21 cellular contexts compared by ENCODE assay signal in genomic region chr10:15147594-15148392, GRCh38. TPM values are rescaled to one million over a fixed set of nuclear protein-coding genes. Genes with fewer than 3 reads are reported as not detected.
"Had no signal": no experiment of that assay in that cellular context is flagged by ENCODE, and none has a peak within 500 bp of the region (broad histone marks: within the 10 kb centered on the region; RNA-seq: fewer than 3 reads in every experiment).

No MANE protein-coding gene starts in this region.

- H3K27me3 Mint-ChIP-seq: naive thymus-derived CD8-positive, alpha-beta T cell; stimulated activated memory B cell treated with anti-CD40 and anti-IgM and Interleukin-4, amounts not matched to agents 10 μg/mL and 1 μg/mL and 100 μg/mL, for 72 hours; stimulated activated naive CD8-positive, alpha-beta T cell treated with anti-CD3 and anti-CD28 coated beads, Interleukin-15, Interleukin-2, amounts not matched to agents 100 ng/mL and 50 ng/mL, for 24 hours had no signal

- H3K9me3 Mint-ChIP-seq: stimulated activated memory B cell treated with anti-CD40 and anti-IgM and Interleukin-4, amounts not matched to agents 10 μg/mL and 1 μg/mL and 100 μg/mL, for 72 hours; stimulated activated naive CD8-positive, alpha-beta T cell treated with anti-CD3 and anti-CD28 coated beads, Interleukin-15, Interleukin-2, amounts not matched to agents 100 ng/mL and 50 ng/mL, for 24 hours had no signal

- H3K4me3 ChIP-seq: dorsolateral prefrontal cortex, lower lobe of right lung, prostate gland, right atrium auricular region, sigmoid colon, thoracic aorta, transverse colon, upper lobe of right lung, uterus had no signal

- H3K27ac ChIP-seq: dorsolateral prefrontal cortex, lower lobe of right lung, prostate gland, right atrium auricular region, sigmoid colon, thoracic aorta, transverse colon, upper lobe of right lung, uterus had no signal

- H3K9me3 ChIP-seq: lower lobe of right lung, prostate gland, right atrium auricular region, sigmoid colon, thoracic aorta, transverse colon, upper lobe of right lung, uterus had no signal

- H3K36me3 Mint-ChIP-seq: stimulated activated memory B cell treated with anti-CD40 and anti-IgM and Interleukin-4, amounts not matched to agents 10 μg/mL and 1 μg/mL and 100 μg/mL, for 72 hours had no signal

- H3K27ac Mint-ChIP-seq: nephron progenitor cell; stimulated activated memory B cell treated with anti-CD40 and anti-IgM and Interleukin-4, amounts not matched to agents 10 μg/mL and 1 μg/mL and 100 μg/mL, for 72 hours; stimulated activated naive CD8-positive, alpha-beta T cell treated with anti-CD3 and anti-CD28 coated beads, Interleukin-15, Interleukin-2, amounts not matched to agents 100 ng/mL and 50 ng/mL, for 24 hours had no signal

- H3K4me3 Mint-ChIP-seq: naive thymus-derived CD8-positive, alpha-beta T cell; nephron progenitor cell; stimulated activated memory B cell treated with anti-CD40 and anti-IgM and Interleukin-4, amounts not matched to agents 10 μg/mL and 1 μg/mL and 100 μg/mL, for 72 hours; stimulated activated naive CD8-positive, alpha-beta T cell treated with anti-CD3 and anti-CD28 coated beads, Interleukin-15, Interleukin-2, amounts not matched to agents 100 ng/mL and 50 ng/mL, for 24 hours had no signal

- DNase-seq: dorsolateral prefrontal cortex; effector CD4-positive, alpha-beta T cell; hypothalamus; left ventricle myocardium superior; lower lobe of right lung; naive thymus-derived CD8-positive, alpha-beta T cell; nephron progenitor cell; nucleus accumbens; sigmoid colon; stimulated activated CD4-positive, alpha-beta T cell treated with anti-CD3 and anti-CD28 coated beads, Interleukin-2, amount 100 ng/mL, for 24 hours; stimulated activated CD4-positive, alpha-beta T cell treated with anti-CD3 and anti-CD28 coated beads, Interleukin-4, amount 100 ng/mL, for 4 hours; transverse colon; upper lobe of right lung; uterus had no signal

- H3K4me1 ChIP-seq: lower lobe of right lung, prostate gland, right atrium auricular region, upper lobe of right lung, uterus had no signal

- H3K27me3 ChIP-seq: dorsolateral prefrontal cortex, right atrium auricular region, sigmoid colon, transverse colon, upper lobe of right lung, uterus had no signal

- H3K36me3 ChIP-seq: lower lobe of right lung, prostate gland, right atrium auricular region, sigmoid colon, thoracic aorta, transverse colon, upper lobe of right lung, uterus had no signal

- H3K4me1 Mint-ChIP-seq: nephron progenitor cell; stimulated activated memory B cell treated with anti-CD40 and anti-IgM and Interleukin-4, amounts not matched to agents 10 μg/mL and 1 μg/mL and 100 μg/mL, for 72 hours had no signal

- FAIRE-seq: frontal cortex, keratinocyte had no signal

- ATAC-seq: left ventricle myocardium superior; lower lobe of right lung; naive thymus-derived CD8-positive, alpha-beta T cell; stimulated activated memory B cell treated with anti-CD40 and anti-IgM and Interleukin-4, amounts not matched to agents 10 μg/mL and 1 μg/mL and 100 μg/mL, for 72 hours; upper lobe of right lung had no signal

RNA-seq across cellular contexts. Expression of gene ACBD7, which starts 59.2 kb away (rescaled TPM):
- total RNA-seq: left ventricle myocardium superior, lower lobe of right lung, right atrium auricular region, sigmoid colon, transverse colon, upper lobe of right lung had no signal
